In genomic region chr5:3276891-3277290, GRCh38 we compare ENCODE assay signal across 25 cellular contexts.
"Had no signal": no experiment of that assay in that cellular context is flagged by ENCODE, and none has a peak within 500 bp of the region (broad histone marks: within the 10 kb centered on the region; RNA-seq: fewer than 3 reads in every experiment).

No MANE protein-coding gene starts in this region.

- H3K4me3 ChIP-seq: breast epithelium, gastrocnemius medialis, heart left ventricle, mucosa of descending colon, ovary, psoas muscle, smooth muscle cell, thoracic aorta, upper lobe of right lung had no signal

- H3K4me1 Mint-ChIP-seq: activated CD4-positive, alpha-beta T cell treated with anti-CD3 and anti-CD28 coated beads, Interleukin-2, amount 10 ng/mL, durations not matched to agents 7 days and 5 days; activated naive CD4-positive, alpha-beta T cell treated with anti-CD3 and anti-CD28 coated beads, Interleukin-2, amount 50 U/mL, for 24 hours; stimulated activated effector memory CD8-positive, alpha-beta T cell treated with anti-CD3 and anti-CD28 coated beads, Interleukin-12 subunit alpha, Interleukin-12 subunit beta, amount 100 ng/mL, for 72 hours had no signal

- H3K36me3 ChIP-seq: breast epithelium, gastrocnemius medialis, heart left ventricle, ovary, thoracic aorta, upper lobe of right lung had no signal

- H3K4me3 Mint-ChIP-seq: activated CD4-positive, alpha-beta T cell treated with anti-CD3 and anti-CD28 coated beads, Interleukin-2, amount 10 ng/mL, durations not matched to agents 7 days and 5 days; activated naive CD4-positive, alpha-beta T cell treated with anti-CD3 and anti-CD28 coated beads, Interleukin-2, amount 50 U/mL, for 24 hours; activated T-cell treated with anti-CD3 and anti-CD28 coated beads, Interleukin-2, amount 50 U/mL, for 4 hours; naive B cell; neural crest cell; stimulated activated effector memory CD8-positive, alpha-beta T cell treated with anti-CD3 and anti-CD28 coated beads, Interleukin-12 subunit alpha, Interleukin-12 subunit beta, amount 100 ng/mL, for 72 hours; T-helper 1 cell treated with Interleukin-12 subunit alpha and Interleukin-12 subunit beta and Interleukin-4 antibody, amounts not matched to agents 30 μg/mL and 1 μg/mL, for 36 hours had no signal

- ATAC-seq: activated CD4-positive, CD25-positive, alpha-beta regulatory T cell treated with anti-CD3 and anti-CD28 coated beads, Interleukin-2, amount 50 U/mL, for 24 hours; activated T-cell treated with anti-CD3 and anti-CD28 coated beads, Interleukin-2, amount 50 U/mL, for 4 hours; gastrocnemius medialis; heart left ventricle; left ventricle myocardium superior; mucosa of descending colon; psoas muscle; sciatic nerve; upper lobe of right lung had no signal

- H3K9me3 ChIP-seq: gastrocnemius medialis, heart left ventricle, ovary, psoas muscle, thoracic aorta, upper lobe of right lung had no signal

- H3K9me3 Mint-ChIP-seq: activated naive CD4-positive, alpha-beta T cell treated with anti-CD3 and anti-CD28 coated beads, Interleukin-2, amount 50 U/mL, for 24 hours; neural crest cell had no signal

- H3K4me2 ChIP-seq: smooth muscle cell had no signal

- H3K27ac Mint-ChIP-seq: activated CD4-positive, alpha-beta T cell treated with anti-CD3 and anti-CD28 coated beads, Interleukin-2, amount 10 ng/mL, durations not matched to agents 7 days and 5 days; activated naive CD4-positive, alpha-beta T cell treated with anti-CD3 and anti-CD28 coated beads, Interleukin-2, amount 50 U/mL, for 24 hours; naive B cell; stimulated activated effector memory CD8-positive, alpha-beta T cell treated with anti-CD3 and anti-CD28 coated beads, Interleukin-12 subunit alpha, Interleukin-12 subunit beta, amount 100 ng/mL, for 72 hours; T-helper 1 cell treated with Interleukin-12 subunit alpha and Interleukin-12 subunit beta and Interleukin-4 antibody, amounts not matched to agents 30 μg/mL and 1 μg/mL, for 36 hours had no signal

- H3K27ac ChIP-seq: breast epithelium, gastrocnemius medialis, heart left ventricle, ovary, psoas muscle, thoracic aorta, upper lobe of right lung had no signal

- DNase-seq: activated CD4-positive, alpha-beta T cell treated with anti-CD3 and anti-CD28 coated beads, Interleukin-2, amount 10 ng/mL, durations not matched to agents 7 days and 5 days; activated CD8-positive, alpha-beta memory T cell treated with anti-CD3 and anti-CD28 coated beads, Interleukin-2, amount 50 U/mL, for 4 hours; activated gamma-delta T cell; activated T-cell treated with anti-CD3 and anti-CD28 coated beads, Interleukin-2, amount 50 U/mL, for 4 hours; cerebellar nuclear complex; cortex of kidney; gastrocnemius medialis; heart left ventricle; left ventricle myocardium superior; mucosa of descending colon; naive B cell; ovary; psoas muscle; stimulated activated CD4-positive, alpha-beta T cell treated with anti-CD3 and anti-CD28 coated beads, Interleukin-4, amount 100 ng/mL, for 24 hours; upper lobe of right lung had no signal

- H3K27me3 ChIP-seq: gastrocnemius medialis, ovary, upper lobe of right lung had no signal

- FAIRE-seq: astrocyte had no signal

- H3K4me1 ChIP-seq: breast epithelium, gastrocnemius medialis, heart left ventricle, psoas muscle, upper lobe of right lung had no signal

- H3K27me3 Mint-ChIP-seq: activated CD4-positive, alpha-beta T cell treated with anti-CD3 and anti-CD28 coated beads, Interleukin-2, amount 10 ng/mL, durations not matched to agents 7 days and 5 days; naive B cell had no signal

- H3K36me3 Mint-ChIP-seq: activated naive CD4-positive, alpha-beta T cell treated with anti-CD3 and anti-CD28 coated beads, Interleukin-2, amount 50 U/mL, for 24 hours; naive B cell; stimulated activated effector memory CD8-positive, alpha-beta T cell treated with anti-CD3 and anti-CD28 coated beads, Interleukin-12 subunit alpha, Interleukin-12 subunit beta, amount 100 ng/mL, for 72 hours had no signal
